In the genomic region with DNA sequence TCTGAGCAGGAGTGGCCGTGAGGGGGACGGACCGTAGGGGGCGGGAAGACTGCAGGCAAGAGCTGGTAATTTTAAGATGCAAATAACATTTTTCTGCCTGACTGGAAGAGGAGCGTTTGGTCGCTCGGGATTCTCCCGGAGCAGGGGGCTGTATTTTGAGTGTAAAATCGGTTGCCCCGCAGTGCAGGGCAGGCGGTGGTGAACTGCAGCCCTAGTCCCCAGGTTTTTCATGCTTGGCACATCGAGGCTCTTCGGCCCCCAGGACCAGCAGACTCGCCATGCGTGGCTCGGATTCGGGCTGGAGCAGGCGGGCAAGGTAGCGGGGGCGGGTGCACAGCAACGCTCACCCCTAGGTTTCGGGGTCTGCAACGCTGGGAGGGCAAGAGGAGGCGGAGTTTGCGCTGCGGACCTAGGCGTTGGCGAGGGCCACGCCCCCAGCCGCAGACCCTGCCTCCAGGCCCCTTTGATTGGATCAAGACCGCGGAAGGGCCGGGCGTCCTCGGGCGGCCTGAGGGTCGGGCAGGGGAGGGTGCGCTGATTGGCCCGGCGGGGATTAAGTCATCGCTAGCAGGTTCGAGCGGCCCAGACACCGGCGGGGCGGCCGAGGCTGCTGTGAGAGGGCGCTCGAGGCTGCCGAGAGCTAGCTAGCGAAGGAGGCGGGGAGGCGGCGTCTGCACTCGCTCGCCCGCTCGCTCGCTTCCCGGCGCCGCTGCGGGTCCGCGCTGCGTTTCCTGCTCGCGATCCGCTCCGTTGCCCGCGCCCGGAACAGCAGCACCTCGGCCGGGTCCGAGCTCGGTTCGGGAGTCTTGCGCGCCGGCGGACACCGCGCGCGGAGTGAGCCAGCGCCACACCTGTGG, we compare ENCODE assay signal across 1 cellular context.
TF ChIP-seq lines count a peak whose summit lies in the region.

A gene with protein sequence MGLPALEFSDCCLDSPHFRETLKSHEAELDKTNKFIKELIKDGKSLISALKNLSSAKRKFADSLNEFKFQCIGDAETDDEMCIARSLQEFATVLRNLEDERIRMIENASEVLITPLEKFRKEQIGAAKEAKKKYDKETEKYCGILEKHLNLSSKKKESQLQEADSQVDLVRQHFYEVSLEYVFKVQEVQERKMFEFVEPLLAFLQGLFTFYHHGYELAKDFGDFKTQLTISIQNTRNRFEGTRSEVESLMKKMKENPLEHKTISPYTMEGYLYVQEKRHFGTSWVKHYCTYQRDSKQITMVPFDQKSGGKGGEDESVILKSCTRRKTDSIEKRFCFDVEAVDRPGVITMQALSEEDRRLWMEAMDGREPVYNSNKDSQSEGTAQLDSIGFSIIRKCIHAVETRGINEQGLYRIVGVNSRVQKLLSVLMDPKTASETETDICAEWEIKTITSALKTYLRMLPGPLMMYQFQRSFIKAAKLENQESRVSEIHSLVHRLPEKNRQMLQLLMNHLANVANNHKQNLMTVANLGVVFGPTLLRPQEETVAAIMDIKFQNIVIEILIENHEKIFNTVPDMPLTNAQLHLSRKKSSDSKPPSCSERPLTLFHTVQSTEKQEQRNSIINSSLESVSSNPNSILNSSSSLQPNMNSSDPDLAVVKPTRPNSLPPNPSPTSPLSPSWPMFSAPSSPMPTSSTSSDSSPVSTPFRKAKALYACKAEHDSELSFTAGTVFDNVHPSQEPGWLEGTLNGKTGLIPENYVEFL (plus strand): TSS at position 585 of the 857 bp plus-strand sequence. CDS start 385 bp downstream, outside the sequence.

TF ChIP-seq in GM12878, 131 proteins besides CTCF, POLR2A, EP300 and RAD21 (continued from another document and continues in another):
- no peak for TF ChIP-seq NR2C2 (IDR thresholded peaks at IDR 0.05; ENCODE audit: borderline replicate concordance, control insufficient read depth, insufficient read length, low read depth)
- TF ChIP-seq RELA (IDR thresholded peaks at IDR 0.05; ENCODE audit: borderline replicate concordance, partially characterized antibody), result no peak
- TF ChIP-seq ZNF592 (IDR thresholded peaks at IDR 0.05), result no peak
- TF ChIP-seq, protein P1, sequence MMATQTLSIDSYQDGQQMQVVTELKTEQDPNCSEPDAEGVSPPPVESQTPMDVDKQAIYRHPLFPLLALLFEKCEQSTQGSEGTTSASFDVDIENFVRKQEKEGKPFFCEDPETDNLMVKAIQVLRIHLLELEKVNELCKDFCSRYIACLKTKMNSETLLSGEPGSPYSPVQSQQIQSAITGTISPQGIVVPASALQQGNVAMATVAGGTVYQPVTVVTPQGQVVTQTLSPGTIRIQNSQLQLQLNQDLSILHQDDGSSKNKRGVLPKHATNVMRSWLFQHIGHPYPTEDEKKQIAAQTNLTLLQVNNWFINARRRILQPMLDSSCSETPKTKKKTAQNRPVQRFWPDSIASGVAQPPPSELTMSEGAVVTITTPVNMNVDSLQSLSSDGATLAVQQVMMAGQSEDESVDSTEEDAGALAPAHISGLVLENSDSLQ (IDR thresholded peaks at IDR 0.05), result peak; percentile 54; the same call in 1 of the 2 replicates
- TF ChIP-seq, protein P2, sequence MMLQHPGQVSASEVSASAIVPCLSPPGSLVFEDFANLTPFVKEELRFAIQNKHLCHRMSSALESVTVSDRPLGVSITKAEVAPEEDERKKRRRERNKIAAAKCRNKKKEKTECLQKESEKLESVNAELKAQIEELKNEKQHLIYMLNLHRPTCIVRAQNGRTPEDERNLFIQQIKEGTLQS (IDR thresholded peaks at IDR 0.05; ENCODE audit: borderline replicate concordance, extremely low read depth, low read depth, low read length), result no peak
- TF ChIP-seq RBBP5 (conservative IDR thresholded peaks at IDR 0.05), result no peak
- no peak for TF ChIP-seq TCF7 (IDR thresholded peaks at IDR 0.05; ENCODE audit: borderline replicate concordance)
- TF ChIP-seq YY1 (IDR thresholded peaks at IDR 0.05; ENCODE audit: low read depth, low read length), result 0 out of 2 replicates have a peak, but pooled peaks have one; percentile 5
- TF ChIP-seq ZSCAN29 (IDR thresholded peaks at IDR 0.05), result no peak
- TF ChIP-seq CBFB (IDR thresholded peaks at IDR 0.05; ENCODE audit: low read depth), result no peak
- peak; percentile 78 for TF ChIP-seq SP1 (IDR thresholded peaks at IDR 0.05; ENCODE audit: low read depth, low read length)
- peak; percentile 55; the same call in 1 of the 2 replicates for TF ChIP-seq ZNF622 (IDR thresholded peaks at IDR 0.05)
- TF ChIP-seq FOXM1 (IDR thresholded peaks at IDR 0.05; ENCODE audit: low read depth, low read length), result no peak
- TF ChIP-seq CREM (IDR thresholded peaks at IDR 0.05; ENCODE audit: low read depth), result no peak
- no peak for TF ChIP-seq DPF2 (IDR thresholded peaks at IDR 0.05)
- TF ChIP-seq, protein P3, sequence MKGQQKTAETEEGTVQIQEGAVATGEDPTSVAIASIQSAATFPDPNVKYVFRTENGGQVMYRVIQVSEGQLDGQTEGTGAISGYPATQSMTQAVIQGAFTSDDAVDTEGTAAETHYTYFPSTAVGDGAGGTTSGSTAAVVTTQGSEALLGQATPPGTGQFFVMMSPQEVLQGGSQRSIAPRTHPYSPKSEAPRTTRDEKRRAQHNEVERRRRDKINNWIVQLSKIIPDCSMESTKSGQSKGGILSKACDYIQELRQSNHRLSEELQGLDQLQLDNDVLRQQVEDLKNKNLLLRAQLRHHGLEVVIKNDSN (IDR thresholded peaks at IDR 0.05; ENCODE audit: borderline replicate concordance, extremely low read length, insufficient read depth, low read depth, low read length), result no peak
- no peak for TF ChIP-seq SREBF1 (IDR thresholded peaks at IDR 0.05; ENCODE audit: low read length)
- no peak for TF ChIP-seq ZNF24 (IDR thresholded peaks at IDR 0.05)
- TF ChIP-seq KDM1A (IDR thresholded peaks at IDR 0.05; ENCODE audit: borderline replicate concordance), result no peak
- no peak; a peak in 1 of 4 replicates for TF ChIP-seq BHLHE40 (IDR thresholded peaks at IDR 0.05; ENCODE audit: borderline replicate concordance in 1 of 2, low read depth in 2 of 2, low read length in 1 of 2)
- no peak for TF ChIP-seq HSF1 (IDR thresholded peaks at IDR 0.05; ENCODE audit: low read depth, low read length)
- TF ChIP-seq WRNIP1 (IDR thresholded peaks at IDR 0.05; ENCODE audit: borderline replicate concordance, low read depth, low read length), result no peak
- TF ChIP-seq, protein P4, sequence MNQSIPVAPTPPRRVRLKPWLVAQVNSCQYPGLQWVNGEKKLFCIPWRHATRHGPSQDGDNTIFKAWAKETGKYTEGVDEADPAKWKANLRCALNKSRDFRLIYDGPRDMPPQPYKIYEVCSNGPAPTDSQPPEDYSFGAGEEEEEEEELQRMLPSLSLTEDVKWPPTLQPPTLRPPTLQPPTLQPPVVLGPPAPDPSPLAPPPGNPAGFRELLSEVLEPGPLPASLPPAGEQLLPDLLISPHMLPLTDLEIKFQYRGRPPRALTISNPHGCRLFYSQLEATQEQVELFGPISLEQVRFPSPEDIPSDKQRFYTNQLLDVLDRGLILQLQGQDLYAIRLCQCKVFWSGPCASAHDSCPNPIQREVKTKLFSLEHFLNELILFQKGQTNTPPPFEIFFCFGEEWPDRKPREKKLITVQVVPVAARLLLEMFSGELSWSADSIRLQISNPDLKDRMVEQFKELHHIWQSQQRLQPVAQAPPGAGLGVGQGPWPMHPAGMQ (IDR thresholded peaks at IDR 0.05; ENCODE audit: borderline replicate concordance), result no peak
- TF ChIP-seq NFIC (IDR thresholded peaks at IDR 0.05; ENCODE audit: low read depth, low read length), result no peak
- TF ChIP-seq ZNF274 (IDR thresholded peaks at IDR 0.05; ENCODE audit: insufficient read depth, insufficient read length), result no peak
- TF ChIP-seq NR2C1 (IDR thresholded peaks at IDR 0.05), result no peak
- TF ChIP-seq, protein P5, sequence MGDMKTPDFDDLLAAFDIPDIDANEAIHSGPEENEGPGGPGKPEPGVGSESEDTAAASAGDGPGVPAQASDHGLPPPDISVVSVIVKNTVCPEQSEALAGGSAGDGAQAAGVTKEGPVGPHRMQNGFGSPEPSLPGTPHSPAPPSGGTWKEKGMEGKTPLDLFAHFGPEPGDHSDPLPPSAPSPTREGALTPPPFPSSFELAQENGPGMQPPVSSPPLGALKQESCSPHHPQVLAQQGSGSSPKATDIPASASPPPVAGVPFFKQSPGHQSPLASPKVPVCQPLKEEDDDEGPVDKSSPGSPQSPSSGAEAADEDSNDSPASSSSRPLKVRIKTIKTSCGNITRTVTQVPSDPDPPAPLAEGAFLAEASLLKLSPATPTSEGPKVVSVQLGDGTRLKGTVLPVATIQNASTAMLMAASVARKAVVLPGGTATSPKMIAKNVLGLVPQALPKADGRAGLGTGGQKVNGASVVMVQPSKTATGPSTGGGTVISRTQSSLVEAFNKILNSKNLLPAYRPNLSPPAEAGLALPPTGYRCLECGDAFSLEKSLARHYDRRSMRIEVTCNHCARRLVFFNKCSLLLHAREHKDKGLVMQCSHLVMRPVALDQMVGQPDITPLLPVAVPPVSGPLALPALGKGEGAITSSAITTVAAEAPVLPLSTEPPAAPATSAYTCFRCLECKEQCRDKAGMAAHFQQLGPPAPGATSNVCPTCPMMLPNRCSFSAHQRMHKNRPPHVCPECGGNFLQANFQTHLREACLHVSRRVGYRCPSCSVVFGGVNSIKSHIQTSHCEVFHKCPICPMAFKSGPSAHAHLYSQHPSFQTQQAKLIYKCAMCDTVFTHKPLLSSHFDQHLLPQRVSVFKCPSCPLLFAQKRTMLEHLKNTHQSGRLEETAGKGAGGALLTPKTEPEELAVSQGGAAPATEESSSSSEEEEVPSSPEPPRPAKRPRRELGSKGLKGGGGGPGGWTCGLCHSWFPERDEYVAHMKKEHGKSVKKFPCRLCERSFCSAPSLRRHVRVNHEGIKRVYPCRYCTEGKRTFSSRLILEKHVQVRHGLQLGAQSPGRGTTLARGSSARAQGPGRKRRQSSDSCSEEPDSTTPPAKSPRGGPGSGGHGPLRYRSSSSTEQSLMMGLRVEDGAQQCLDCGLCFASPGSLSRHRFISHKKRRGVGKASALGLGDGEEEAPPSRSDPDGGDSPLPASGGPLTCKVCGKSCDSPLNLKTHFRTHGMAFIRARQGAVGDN (IDR thresholded peaks at IDR 0.05), result no peak
- no peak for TF ChIP-seq PBX3 (IDR thresholded peaks at IDR 0.05; ENCODE audit: insufficient replicate concordance, low read depth, low read length)
- no peak for TF ChIP-seq SREBF2 (IDR thresholded peaks at IDR 0.05; ENCODE audit: low read length)
- no peak for TF ChIP-seq ETV6 (conservative IDR thresholded peaks at IDR 0.05 in 1 of 2, IDR thresholded peaks at IDR 0.05 in 1 of 2; ENCODE audit: borderline replicate concordance in 1 of 2, low read depth in 1 of 2)
- TF ChIP-seq ZNF207 (IDR thresholded peaks at IDR 0.05; ENCODE audit: borderline replicate concordance), result no peak; the same call in 1 of the 2 replicates
- TF ChIP-seq IRF4 (IDR thresholded peaks at IDR 0.05; ENCODE audit: low read depth, low read length), result no peak
- no peak for TF ChIP-seq ZZZ3 (IDR thresholded peaks at IDR 0.05; ENCODE audit: control insufficient read depth, insufficient read length, low read depth)
- TF ChIP-seq ZNF217 (IDR thresholded peaks at IDR 0.05), result no peak
- peak; percentile 54; the same call in 1 of the 2 replicates for TF ChIP-seq CREB1 (IDR thresholded peaks at IDR 0.05; ENCODE audit: low read depth)
- TF ChIP-seq, protein P6, sequence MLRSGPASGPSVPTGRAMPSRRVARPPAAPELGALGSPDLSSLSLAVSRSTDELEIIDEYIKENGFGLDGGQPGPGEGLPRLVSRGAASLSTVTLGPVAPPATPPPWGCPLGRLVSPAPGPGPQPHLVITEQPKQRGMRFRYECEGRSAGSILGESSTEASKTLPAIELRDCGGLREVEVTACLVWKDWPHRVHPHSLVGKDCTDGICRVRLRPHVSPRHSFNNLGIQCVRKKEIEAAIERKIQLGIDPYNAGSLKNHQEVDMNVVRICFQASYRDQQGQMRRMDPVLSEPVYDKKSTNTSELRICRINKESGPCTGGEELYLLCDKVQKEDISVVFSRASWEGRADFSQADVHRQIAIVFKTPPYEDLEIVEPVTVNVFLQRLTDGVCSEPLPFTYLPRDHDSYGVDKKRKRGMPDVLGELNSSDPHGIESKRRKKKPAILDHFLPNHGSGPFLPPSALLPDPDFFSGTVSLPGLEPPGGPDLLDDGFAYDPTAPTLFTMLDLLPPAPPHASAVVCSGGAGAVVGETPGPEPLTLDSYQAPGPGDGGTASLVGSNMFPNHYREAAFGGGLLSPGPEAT (IDR thresholded peaks at IDR 0.05; ENCODE audit: low read depth), result no peak
